24 cellular contexts compared by ENCODE assay signal in genomic region chr1:154619181-154619948, GRCh38. TPM values are rescaled to one million over a fixed set of nuclear protein-coding genes. Genes with fewer than 3 reads are reported as not detected.
DNase-seq lines count a peak whose midpoint lies in the region; ATAC-seq and TF ChIP-seq lines count a peak whose summit lies in the region.
"Had no signal": no experiment of that assay in that cellular context is flagged by ENCODE, and none has a peak within 500 bp of the region (broad histone marks: within the 10 kb centered on the region; RNA-seq: fewer than 3 reads in every experiment).

No MANE protein-coding gene starts in this region.

- H3K9me3 ChIP-seq in ovary = no peaks in the 10 kb centered on the region
- H3K9me3 ChIP-seq in gastrocnemius medialis = no peaks in the 10 kb centered on the region
- H3K9me3 ChIP-seq: SJSA1 had no signal

- H3K27me3 Mint-ChIP-seq in activated naive CD8-positive, alpha-beta T cell = no peaks in the 10 kb centered on the region
- no peaks in the 10 kb centered on the region for H3K27me3 Mint-ChIP-seq in activated naive CD8-positive, alpha-beta T cell treated with anti-CD3 and anti-CD28 coated beads, Interleukin-2, amount 50 U/mL, for 24 hours
- H3K27me3 Mint-ChIP-seq: CD8-positive, alpha-beta memory T cell had no signal

- peaks cover 6% of the 10 kb centered on the region for H3K36me3 Mint-ChIP-seq in activated naive CD8-positive, alpha-beta T cell
- peaks cover 27% of the 10 kb centered on the region for H3K36me3 Mint-ChIP-seq in activated naive CD8-positive, alpha-beta T cell treated with anti-CD3 and anti-CD28 coated beads, Interleukin-2, amount 50 U/mL, for 24 hours (ENCODE audit: low read depth)

- no peaks in the 10 kb centered on the region for H3K9me3 Mint-ChIP-seq in activated naive CD8-positive, alpha-beta T cell (ENCODE audit: low read depth)
- H3K9me3 Mint-ChIP-seq in activated naive CD8-positive, alpha-beta T cell treated with anti-CD3 and anti-CD28 coated beads, Interleukin-2, amount 50 U/mL, for 24 hours = no peaks in the 10 kb centered on the region
- H3K9me3 Mint-ChIP-seq: CD8-positive, alpha-beta memory T cell had no signal

- H3K27me3 ChIP-seq in ovary (no peaks in the 10 kb centered on the region), gastrocnemius medialis (no peaks in the 10 kb centered on the region)
- H3K27me3 ChIP-seq: SJSA1 had no signal

- TF ChIP-seq EP300 in ovary (IDR thresholded peaks at IDR 0.05) = no peak

- H3K4me3 ChIP-seq in ovary (no peak overlapping the region), gastrocnemius medialis (no peak overlapping the region)
- H3K4me3 ChIP-seq: SJSA1 had no signal

- H3K27ac ChIP-seq in ovary = no peak overlapping the region
- no peak overlapping the region for H3K27ac ChIP-seq in gastrocnemius medialis
- H3K27ac ChIP-seq: 22Rv1, SJSA1 had no signal

- intact Hi-C loops in ovary (cut with DNase I) (no loop called here), gastrocnemius medialis (cut with DNase I; ENCODE audit: low total_unique reads) (no loop called here)

- no peak for TF ChIP-seq CTCF in ovary (IDR thresholded peaks at IDR 0.05)
- no peak for TF ChIP-seq CTCF in gastrocnemius medialis (IDR thresholded peaks at IDR 0.05 in 4 of 5, conservative IDR thresholded peaks at IDR 0.05 in 1 of 5)

- H3K4me3 Mint-ChIP-seq in activated naive CD8-positive, alpha-beta T cell = peak overlapping the region; percentile 20
- no peak overlapping the region for H3K4me3 Mint-ChIP-seq in activated naive CD8-positive, alpha-beta T cell treated with anti-CD3 and anti-CD28 coated beads, Interleukin-2, amount 50 U/mL, for 24 hours
- H3K4me3 Mint-ChIP-seq: CD8-positive, alpha-beta memory T cell had no signal

- peak overlapping the region; percentile 54 for H3K27ac Mint-ChIP-seq in activated naive CD8-positive, alpha-beta T cell
- no peak overlapping the region for H3K27ac Mint-ChIP-seq in activated naive CD8-positive, alpha-beta T cell treated with anti-CD3 and anti-CD28 coated beads, Interleukin-2, amount 50 U/mL, for 24 hours

- TF ChIP-seq POLR2A in ovary (IDR thresholded peaks at IDR 0.05) (no peak), gastrocnemius medialis (IDR thresholded peaks at IDR 0.05) (no peak)

- no peak for DNase-seq in activated naive CD8-positive, alpha-beta T cell treated with anti-CD3 and anti-CD28 coated beads, Interleukin-2, amount 50 U/mL, for 24 hours
- peak; percentile 62 for DNase-seq in amniotic epithelial cell (ENCODE audit: low read depth)
- peak; percentile 22 for DNase-seq in kidney glomerular epithelial cell (lab: John Stamatoyannopoulos, UW)
- DNase-seq in ovary = no peak
- no peak for DNase-seq in NCI-H2196 (lab: John Stamatoyannopoulos, UW; ENCODE audit: unreplicated experiment)
- DNase-seq in gastrocnemius medialis = no peak
- no peak for DNase-seq in MV-4-11 (lab: John Stamatoyannopoulos, UW)
- DNase-seq: ACHN; C1 segment of cervical spinal cord; Calu3; CD8-positive, alpha-beta memory T cell; DMS153; GOT3; HCEC 1CT; KBM-7; NCI-H1105; NCI-H146; NCI-H2029; NCI-H526; OCI-M1 had no signal

- in situ Hi-C loops in gastrocnemius medialis (cut with MboI; ENCODE audit: low sequenced_read_pairs in 4 of 4) = no loop called here

- whole genome bisulfite sequencing in ovary, 3 donors = 88 to 89% (median 88%) methylated on average over 5 of the region's 5 CpGs

- no peak for ATAC-seq in activated naive CD8-positive, alpha-beta T cell treated with anti-CD3 and anti-CD28 coated beads, Interleukin-2, amount 50 U/mL, for 24 hours
- ATAC-seq in gastrocnemius medialis = no peak
- ATAC-seq: Right ventricle myocardium inferior had no signal

- H3K4me1 ChIP-seq in ovary (ENCODE audit: insufficient read depth) (no peaks in the 10 kb centered on the region), gastrocnemius medialis (peaks cover 0 to 13% of the 10 kb centered on the region in 2 donors)
- H3K4me1 ChIP-seq: SJSA1 had no signal

- no peaks in the 10 kb centered on the region for H3K36me3 ChIP-seq in ovary
- H3K36me3 ChIP-seq in gastrocnemius medialis = no peaks in the 10 kb centered on the region

- H3K4me1 Mint-ChIP-seq in activated naive CD8-positive, alpha-beta T cell (ENCODE audit: low read depth) = peaks cover 65% of the 10 kb centered on the region
- peaks cover 64% of the 10 kb centered on the region for H3K4me1 Mint-ChIP-seq in activated naive CD8-positive, alpha-beta T cell treated with anti-CD3 and anti-CD28 coated beads, Interleukin-2, amount 50 U/mL, for 24 hours

RNA-seq across cellular contexts. Expression of gene ADAR, which starts 11.4 kb away (rescaled TPM):
- total RNA-seq in ovary (100 to 1,000 TPM in 5 of 7 donors, 10 to 100 TPM in 2; 57.2 to 175 (median 134) TPM), gastrocnemius medialis (10 to 100 TPM; 16.4 to 38.4 (median 19.0) TPM)
- polyA plus RNA-seq in ovary = 100 to 1,000 TPM in 1 of 2 donors, 10 to 100 TPM in 1; 45.0 to 184 TPM

RNA-seq across cellular contexts. Expression of gene CHRNB2, which starts 51.8 kb away (rescaled TPM):
- total RNA-seq in ovary = under 1 TPM in 4 of 7 donors, not detected in 3; 0.08 to 0.25 (median 0.23) TPM
- under 1 TPM; 0.04 to 0.08 TPM for polyA plus RNA-seq in ovary
- not detected for total RNA-seq in gastrocnemius medialis
- total RNA-seq: CD8-positive, alpha-beta memory T cell; Right ventricle myocardium inferior; SJSA1 had no signal

Comparison
In these comparisons a context has a peak if more than half of its experiments do, and no peak if none do; other contexts are left out.
1. DNase-seq: peak in amniotic epithelial cell (single experiment) and kidney glomerular epithelial cell (single experiment); none in activated naive CD8-positive, alpha-beta T cell treated with anti-CD3 and anti-CD28 coated beads, Interleukin-2, amount 50 U/mL, for 24 hours (single experiment), ovary (0 of 5), NCI-H2196 (single experiment), gastrocnemius medialis (0 of 2) and MV-4-11 (single experiment).